ENCODE assay signal across 8 cellular contexts in the genomic region with DNA sequence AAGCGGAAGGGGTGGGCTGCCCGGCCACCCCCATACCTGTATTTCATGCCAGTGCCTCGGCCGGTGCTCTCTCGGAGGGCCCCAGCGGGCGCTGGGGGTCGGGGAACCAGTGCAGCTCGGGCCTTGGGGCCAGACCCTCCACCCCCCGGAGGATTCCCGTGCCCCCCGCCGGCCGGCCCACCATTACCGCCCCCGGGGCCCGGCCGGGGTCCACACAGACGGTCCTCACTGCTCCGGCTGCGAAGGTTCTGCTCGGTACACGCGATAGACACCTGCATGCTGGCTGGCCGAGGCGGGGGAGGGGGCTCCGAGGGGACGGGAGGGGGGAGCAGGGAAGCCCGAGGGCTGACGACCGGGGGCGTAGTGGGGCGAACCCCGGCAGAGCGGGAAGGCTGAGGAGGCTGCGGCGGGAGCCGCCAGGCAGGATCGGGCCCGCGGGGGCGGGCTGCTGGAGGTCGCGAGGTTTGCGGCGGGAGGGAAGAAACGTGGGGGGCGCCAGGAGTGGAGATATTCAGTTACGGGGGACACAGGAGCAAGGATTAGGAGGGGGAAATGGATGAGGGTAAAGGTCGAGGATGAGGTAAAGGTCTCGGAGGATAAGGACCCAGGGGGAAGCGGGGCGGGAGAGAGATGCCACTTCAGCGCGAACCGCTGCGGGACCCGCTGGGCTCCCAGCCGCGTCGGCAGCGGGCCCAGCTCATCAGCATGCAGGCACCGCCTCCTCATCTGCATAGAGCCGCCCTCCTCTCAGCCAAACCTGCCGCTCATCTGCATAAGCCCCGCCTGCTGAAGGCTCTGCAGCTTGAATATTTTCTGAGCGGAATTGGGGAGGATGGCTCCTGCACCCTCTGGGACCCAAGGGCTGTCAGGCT. TPM values are rescaled to one million over a fixed set of nuclear protein-coding genes. Genes with fewer than 3 reads are reported as not detected.
A peak's percentile ranks its signal among the peaks of the same experiment; 100 is the strongest.
DNase-seq lines count a peak whose midpoint lies in the region; ATAC-seq, FAIRE-seq and TF ChIP-seq lines count a peak whose summit lies in the region.

KCNAB3 (minus strand) TSS at position 699 of the 872 bp plus-strand sequence; CDS start at position 278, 421 bp downstream.

- peaks cover 10 to 13% of the 10 kb centered on the region in 2 experiments for H3K4me1 ChIP-seq in trophoblast cell (ENCODE audit: control insufficient read depth in 1 of 2, insufficient read depth in 2 of 2, low read length in 2 of 2)

- H2BK12ac ChIP-seq in trophoblast cell (ENCODE audit: low read length), result no peak within 1 kb of the TSS

- no peak within 1 kb of the TSS for H2BK5ac ChIP-seq in trophoblast cell (ENCODE audit: low read depth, low read length, poor library complexity)

- no peak within 1 kb of the TSS for H4K8ac ChIP-seq in trophoblast cell (ENCODE audit: low read depth, low read length)

- FAIRE-seq in urothelium cell line (lab: Jason Lieb, UNC), result no peak

- peaks cover 12% of the 10 kb centered on the region for H3K27me3 ChIP-seq in trophoblast cell (ENCODE audit: insufficient read depth, low read length)

- no peak within 1 kb of the TSS for H3K9ac ChIP-seq in trophoblast cell (ENCODE audit: low read length)

- H2AK5ac ChIP-seq in trophoblast cell (ENCODE audit: low read length), result no peak within 1 kb of the TSS

- H3K4me2 ChIP-seq in trophoblast cell (ENCODE audit: low read length), result peak within 1 kb of the TSS; percentile 65

- peaks cover 9% of the 10 kb centered on the region for H3K79me1 ChIP-seq in trophoblast cell (ENCODE audit: low read length)

- TF ChIP-seq CTCF in AG09309 (IDR thresholded peaks at IDR 0.05; ENCODE audit: control insufficient read depth, insufficient read depth, low read depth, low read length, missing control alignments), result no peak

- H3K27ac ChIP-seq in trophoblast cell (ENCODE audit: low read depth, low read length), result no peak within 1 kb of the TSS

- peaks cover 7% of the 10 kb centered on the region for H3K79me2 ChIP-seq in trophoblast cell (ENCODE audit: control insufficient read depth, insufficient read depth, low read length, poor library complexity)

- WGBS in trophoblast cell (ENCODE audit: extremely low coverage, insufficient coverage, insufficient read length), result no CpG with 5 or more reads among the region's 67 CpGs

- H2BK120ac ChIP-seq in trophoblast cell (ENCODE audit: insufficient read depth, low read length, poor library complexity), result no peak within 1 kb of the TSS

- peak within 1 kb of the TSS; percentile 43 for H3K4me3 ChIP-seq in AG09309 (ENCODE audit: control insufficient read depth, low read depth, low read length)
- H3K4me3 ChIP-seq in trophoblast cell (ENCODE audit: low read depth, low read length), result peak within 1 kb of the TSS; percentile 47

- H3K4ac ChIP-seq in trophoblast cell (ENCODE audit: low read depth, low read length), result no peak within 1 kb of the TSS

- H2AFZ ChIP-seq in trophoblast cell (ENCODE audit: insufficient read depth, low read length, poor library complexity), result no peak within 1 kb of the TSS

- H4K91ac ChIP-seq in trophoblast cell (ENCODE audit: low read depth, low read length), result no peak within 1 kb of the TSS

- H3K18ac ChIP-seq in trophoblast cell (ENCODE audit: low read length), result no peak within 1 kb of the TSS

- H3K36me3 ChIP-seq in trophoblast cell (ENCODE audit: control insufficient read depth in 1 of 2, insufficient read depth in 2 of 2, low read length in 2 of 2), result peaks cover 4 to 5% of the 10 kb centered on the region in 2 experiments

- no peak for DNase-seq in AG09309 (ENCODE audit: low read depth)
- peak; percentile 2 for DNase-seq in LHCN-M2 (ENCODE audit: low read depth)
- DNase-seq in activated T-helper 1 cell treated with Interleukin-2 at 50 U/mL for 16 hours (ENCODE audit: low read depth), result peak; percentile 41
- DNase-seq in fibroblast of peridontal ligament (ENCODE audit: extremely low read depth), result peak; percentile 57
- peak; percentile 38 to 63 for DNase-seq in trophoblast cell
- no peak for DNase-seq in activated gamma-delta T cell (lab: John Stamatoyannopoulos, UW)
- no peak for DNase-seq in urothelium cell line (ENCODE audit: low spot score)

- no peak within 1 kb of the TSS for H3K23ac ChIP-seq in trophoblast cell (ENCODE audit: low read length)

- H3K9me3 ChIP-seq in trophoblast cell (ENCODE audit: insufficient read depth, low read depth, low read length), result peaks cover 4% of the 10 kb centered on the region

- no peak within 1 kb of the TSS for H3K14ac ChIP-seq in trophoblast cell (ENCODE audit: low read length)

- no peak for ATAC-seq in GM18870 (IDR thresholded peaks at IDR 0.05; ENCODE audit: unreplicated experiment)

- H4K12ac ChIP-seq in trophoblast cell (ENCODE audit: low read depth, low read length), result no peak within 1 kb of the TSS

RNA-seq across cellular contexts. Expression of gene KCNAB3, which starts in this region (rescaled TPM):
- total RNA-seq in LHCN-M2 (2014; rRNA removed), result 0.32 and 0.46 TPM in 2 replicates
- polyA plus RNA-seq in LHCN-M2 (2012), result 0.38 TPM
- polyA plus RNA-seq in trophoblast cell (2013), result 0.86 and 1.0 TPM in 2 replicates

Comparison
In these comparisons a context has a peak if more than half of its experiments do, and no peak if none do; other contexts are left out.
1. Peak in DNase-seq in LHCN-M2; RNA of the gene not detected or under 1 TPM.
2. DNase-seq: peak in activated T-helper 1 cell treated with Interleukin-2 at 50 U/mL for 16 hours (single experiment), fibroblast of peridontal ligament (single experiment) and trophoblast cell (2 of 2); none in AG09309 (single experiment), activated gamma-delta T cell (single experiment) and urothelium cell line (single experiment).